ENCODE assay signal across 30 cellular contexts in the genomic region with DNA sequence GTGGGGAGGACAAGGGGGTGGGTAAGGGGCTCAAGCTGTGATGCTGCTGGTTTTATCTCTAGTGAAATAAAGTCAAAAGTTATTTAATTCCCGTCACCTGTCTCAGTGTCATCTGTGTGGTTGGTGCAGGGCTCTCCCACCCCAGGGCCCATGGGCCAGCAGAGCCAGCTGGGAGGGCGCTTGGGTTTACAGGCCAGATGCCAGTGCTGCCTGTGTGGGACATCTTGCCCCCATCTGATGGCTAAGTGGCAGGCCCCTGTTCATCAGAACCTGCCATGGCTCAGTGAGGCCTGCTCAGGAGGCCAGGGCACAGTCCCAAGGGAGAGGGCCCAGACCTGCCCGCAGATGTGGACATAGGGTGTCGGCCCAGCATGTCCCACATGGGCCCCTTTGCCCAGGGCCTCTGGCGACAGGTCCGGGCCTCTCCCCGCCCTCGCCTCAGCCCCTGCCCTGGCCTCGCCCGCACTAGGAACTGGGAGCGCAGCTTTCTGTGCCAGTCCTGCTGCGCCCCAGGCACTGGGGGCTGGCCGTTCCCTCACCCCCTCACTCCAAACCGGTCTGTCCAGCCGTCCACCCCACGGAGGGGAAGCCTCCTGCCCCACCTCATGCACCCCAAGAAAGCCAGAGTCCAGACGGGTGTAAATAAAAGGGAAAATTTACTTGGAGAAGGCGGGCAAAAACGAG. TPM values are rescaled to one million over a fixed set of nuclear protein-coding genes. Genes with fewer than 3 reads are reported as not detected.
DNase-seq lines count a peak whose midpoint lies in the region; ATAC-seq and TF ChIP-seq lines count a peak whose summit lies in the region.
"Had no signal": no experiment of that assay in that cellular context is flagged by ENCODE, and none has a peak within 500 bp of the region (broad histone marks: within the 10 kb centered on the region; RNA-seq: fewer than 3 reads in every experiment).

No MANE protein-coding gene starts in this region.

- H3K36me3 Mint-ChIP-seq in activated T-cell treated with anti-CD3 and anti-CD28 coated beads, Interleukin-2, amount 50 U/mL, for 24 hours (ENCODE audit: low read depth) = peaks cover 70% of the 10 kb centered on the region
- peaks cover 4% of the 10 kb centered on the region for H3K36me3 Mint-ChIP-seq in IgD-negative memory B cell

- peaks cover 0 to 38% of the 10 kb centered on the region in 2 donors for H3K4me1 ChIP-seq in esophagus (ENCODE audit: control insufficient read depth in 2 of 2, insufficient read depth in 2 of 2, low read length in 1 of 2)
- no peaks in the 10 kb centered on the region for H3K4me1 ChIP-seq in prostate gland (replicated peaks)
- peaks cover 0 to 14% (median 4%) of the 10 kb centered on the region in 4 donors for H3K4me1 ChIP-seq in Peyer's patch

- H3K4me3 Mint-ChIP-seq in activated T-cell treated with anti-CD3 and anti-CD28 coated beads, Interleukin-2, amount 50 U/mL, for 24 hours = no peak overlapping the region
- peak overlapping the region in 1 of 4 donors; percentile 26 for H3K4me3 Mint-ChIP-seq in IgD-negative memory B cell
- H3K4me3 Mint-ChIP-seq: activated CD4-positive, alpha-beta T cell treated with anti-CD3 and anti-CD28 coated beads for 36 hours; activated CD8-positive, alpha-beta T cell treated with anti-CD3 and anti-CD28 coated beads, Interleukin-2, amount 10 ng/mL, durations not matched to agents 7 days and 5 days; GM23338; mesothelial cell of epicardium; naive thymus-derived CD4-positive, alpha-beta T cell; stimulated activated naive CD8-positive, alpha-beta T cell treated with anti-CD3 and anti-CD28 coated beads, Interleukin-15, Interleukin-2, amounts not matched to agents 100 ng/mL and 50 ng/mL, for 24 hours; T-helper 17 cell had no signal

- DNase-seq in activated T-cell treated with anti-CD3 and anti-CD28 coated beads, Interleukin-2, amount 50 U/mL, for 24 hours = no peak
- no peak for DNase-seq in activated T-cell treated with anti-CD3 and anti-CD28 coated beads, Interleukin-2, amount 50 U/mL, for 48 hours
- DNase-seq in prostate gland (ENCODE audit: low spot score) = peak; percentile 69
- DNase-seq in Peyer's patch = no peak
- no peak for DNase-seq in WERI-Rb-1
- DNase-seq: activated CD4-positive, alpha-beta T cell treated with anti-CD3 and anti-CD28 coated beads for 36 hours; activated CD8-positive, alpha-beta T cell treated with anti-CD3 and anti-CD28 coated beads, Interleukin-2, amount 10 ng/mL, durations not matched to agents 7 days and 5 days; activated effector memory CD4-positive, alpha-beta T cell treated with anti-CD3 and anti-CD28 coated beads, Interleukin-2, amount 50 U/mL, for 16 hours; COR-L47; DMS79; GF-D8; IMR-90; left ventricle myocardium inferior; naive thymus-derived CD4-positive, alpha-beta T cell; NCI-H1105; NCI-H187 treated with DMSO at 0.1 percent for 48 hours; NCI-H2171 treated with DMSO at 0.1 percent for 48 hours; NCI-H524; NK-92 treated with Interleukin-12 subunit alpha and Interleukin-12 subunit beta, amount 100 ng/mL, for 24 hours; T-helper 17 cell; tibial artery had no signal

- H3K9me3 ChIP-seq in esophagus (ENCODE audit: control insufficient read depth in 2 of 2, insufficient read depth in 1 of 2, low read depth in 1 of 2, low read length in 1 of 2) (no peaks in the 10 kb centered on the region), prostate gland (no peaks in the 10 kb centered on the region), Peyer's patch (no peaks in the 10 kb centered on the region), WERI-Rb-1 (ENCODE audit: severe bottlenecking) (no peaks in the 10 kb centered on the region)
- H3K9me3 ChIP-seq: A549, left ventricle myocardium inferior, tibial artery had no signal

- H3K4me1 Mint-ChIP-seq in activated T-cell treated with anti-CD3 and anti-CD28 coated beads, Interleukin-2, amount 50 U/mL, for 24 hours (ENCODE audit: low read depth) = peaks cover 7% of the 10 kb centered on the region
- H3K4me1 Mint-ChIP-seq in IgD-negative memory B cell = peaks cover 7 to 14% (median 12%) of the 10 kb centered on the region in 3 donors
- H3K4me1 Mint-ChIP-seq: mesothelial cell of epicardium, T-helper 17 cell had no signal

- H3K36me3 ChIP-seq in esophagus (ENCODE audit: control insufficient read depth in 2 of 2, insufficient read depth in 2 of 2, low read length in 1 of 2) = peaks cover 4 to 49% of the 10 kb centered on the region in 2 donors
- H3K36me3 ChIP-seq in prostate gland = peaks cover 6 to 25% of the 10 kb centered on the region in 2 donors
- H3K36me3 ChIP-seq in Peyer's patch = peaks cover 0 to 63% (median 0%) of the 10 kb centered on the region in 3 donors
- H3K36me3 ChIP-seq in WERI-Rb-1 = peaks cover 42% of the 10 kb centered on the region

- 47 to 72% methylated on average over 19 of the region's 19 CpGs for WGBS in esophagus, 2 donors
- 49% methylated on average over 11 of the region's 19 CpGs for WGBS in prostate gland

- no peak for ATAC-seq in HG02678 (IDR thresholded peaks at IDR 0.05; ENCODE audit: unreplicated experiment)
- ATAC-seq: A549; activated CD4-positive, alpha-beta T cell treated with anti-CD3 and anti-CD28 coated beads for 36 hours; activated CD8-positive, alpha-beta T cell treated with anti-CD3 and anti-CD28 coated beads, Interleukin-2, amount 10 ng/mL, durations not matched to agents 7 days and 5 days; GM23338; naive thymus-derived CD4-positive, alpha-beta T cell; Panc1; T-helper 17 cell had no signal

- H3K9me3 Mint-ChIP-seq in activated T-cell treated with anti-CD3 and anti-CD28 coated beads, Interleukin-2, amount 50 U/mL, for 24 hours = no peaks in the 10 kb centered on the region
- no peaks in the 10 kb centered on the region for H3K9me3 Mint-ChIP-seq in IgD-negative memory B cell
- H3K9me3 Mint-ChIP-seq: GM23338; mesothelial cell of epicardium; naive thymus-derived CD4-positive, alpha-beta T cell; stimulated activated naive CD8-positive, alpha-beta T cell treated with anti-CD3 and anti-CD28 coated beads, Interleukin-15, Interleukin-2, amounts not matched to agents 100 ng/mL and 50 ng/mL, for 24 hours had no signal

- H3K27ac ChIP-seq in esophagus (ENCODE audit: low read depth in 2 of 2, low read length in 1 of 2) (peak overlapping the region; percentile 76 to 83), prostate gland (peak overlapping the region; percentile 4 to 36), Peyer's patch (no peak overlapping the region), WERI-Rb-1 (no peak overlapping the region)
- H3K27ac ChIP-seq: A549, left ventricle myocardium inferior, tibial artery had no signal

- no peaks in the 10 kb centered on the region for H3K27me3 Mint-ChIP-seq in activated T-cell treated with anti-CD3 and anti-CD28 coated beads, Interleukin-2, amount 50 U/mL, for 24 hours
- H3K27me3 Mint-ChIP-seq in IgD-negative memory B cell = no peaks in the 10 kb centered on the region
- H3K27me3 Mint-ChIP-seq: activated CD4-positive, alpha-beta T cell treated with anti-CD3 and anti-CD28 coated beads for 36 hours; naive thymus-derived CD4-positive, alpha-beta T cell; stimulated activated naive CD8-positive, alpha-beta T cell treated with anti-CD3 and anti-CD28 coated beads, Interleukin-15, Interleukin-2, amounts not matched to agents 100 ng/mL and 50 ng/mL, for 24 hours; T-helper 17 cell had no signal

- H3K4me3 ChIP-seq in esophagus (ENCODE audit: low read depth in 1 of 2, low read length in 2 of 2) (no peak overlapping the region), prostate gland (no peak overlapping the region), Peyer's patch (no peak overlapping the region), WERI-Rb-1 (ENCODE audit: low read depth, low read length) (no peak overlapping the region)
- H3K4me3 ChIP-seq: A549, GM23338, left ventricle myocardium inferior, skin epidermis, tibial artery had no signal

- TF ChIP-seq POLR2A in prostate gland (IDR thresholded peaks at IDR 0.05) (no peak), Peyer's patch (IDR thresholded peaks at IDR 0.05) (no peak)

- TF ChIP-seq CTCF in prostate gland (IDR thresholded peaks at IDR 0.05) (no peak), Peyer's patch (IDR thresholded peaks at IDR 0.05) (no peak), WERI-Rb-1 (IDR thresholded peaks at IDR 0.05; ENCODE audit: low read depth, low read length) (no peak)

- H3K27me3 ChIP-seq in esophagus (ENCODE audit: control insufficient read depth in 1 of 2, insufficient read depth in 2 of 2, low read length in 2 of 2) = no peaks in the 10 kb centered on the region
- H3K27me3 ChIP-seq in prostate gland (replicated peaks; ENCODE audit: insufficient read depth) = no peaks in the 10 kb centered on the region
- H3K27me3 ChIP-seq in Peyer's patch = no peaks in the 10 kb centered on the region
- no peaks in the 10 kb centered on the region for H3K27me3 ChIP-seq in WERI-Rb-1 (ENCODE audit: insufficient read depth, low read depth, severe bottlenecking)
- H3K27me3 ChIP-seq: tibial artery had no signal

- H3K27ac Mint-ChIP-seq in activated T-cell treated with anti-CD3 and anti-CD28 coated beads, Interleukin-2, amount 50 U/mL, for 24 hours = peak overlapping the region; percentile 33
- peak overlapping the region in 2 of 3 donors; percentile 16 to 70 for H3K27ac Mint-ChIP-seq in IgD-negative memory B cell
- H3K27ac Mint-ChIP-seq: activated CD4-positive, alpha-beta T cell treated with anti-CD3 and anti-CD28 coated beads for 36 hours; activated CD8-positive, alpha-beta T cell treated with anti-CD3 and anti-CD28 coated beads, Interleukin-2, amount 10 ng/mL, durations not matched to agents 7 days and 5 days; GM23338; mesothelial cell of epicardium; stimulated activated naive CD8-positive, alpha-beta T cell treated with anti-CD3 and anti-CD28 coated beads, Interleukin-15, Interleukin-2, amounts not matched to agents 100 ng/mL and 50 ng/mL, for 24 hours; T-helper 17 cell had no signal

- intact Hi-C loops in prostate gland (cut with DNase I) = no loop called here

RNA-seq across cellular contexts. Expression of a gene that starts 5.3 kb away (rescaled TPM):
- polyA plus RNA-seq in IgD-negative memory B cell (74.4 TPM), esophagus (10 to 100 TPM in 1 of 2 donors, 1 to 10 TPM in 1; 7.6 to 14.5 TPM)
- total RNA-seq in prostate gland (1 to 10 TPM in 1 of 2 donors, under 1 TPM in 1; 0.87 to 2.9 TPM), Peyer's patch (1 to 10 TPM in 3 of 4 donors, not detected in 1; 2.1 to 5.5 (median 5.4) TPM)
- total RNA-seq: IMR-90, left ventricle myocardium inferior had no signal

RNA-seq across cellular contexts. Expression of a gene that starts 8.1 kb away (rescaled TPM):
- polyA plus RNA-seq in IgD-negative memory B cell (115 TPM), esophagus (10 to 100 TPM; 20.7 to 21.3 TPM)
- total RNA-seq in prostate gland (10 to 100 TPM; 13.9 to 41.0 TPM), Peyer's patch (10 to 100 TPM in 3 of 4 donors, not detected in 1; 28.7 to 34.2 (median 29.6) TPM)

RNA-seq across cellular contexts. Expression of a gene that starts 22.0 kb away (rescaled TPM):
- polyA plus RNA-seq in IgD-negative memory B cell (2.3 TPM), esophagus (10 to 100 TPM; 17.5 to 43.1 TPM)
- total RNA-seq in prostate gland (10 to 100 TPM; 50.1 to 90.3 TPM), Peyer's patch (10 to 100 TPM; 41.8 to 75.1 (median 54.2) TPM)

RNA-seq across cellular contexts. Expression of a gene that starts 32.2 kb away (rescaled TPM):
- polyA plus RNA-seq in IgD-negative memory B cell (27.0 TPM), esophagus (100 to 1,000 TPM in 1 of 2 donors, 10 to 100 TPM in 1; 42.6 to 132 TPM)
- total RNA-seq in prostate gland (100 to 1,000 TPM in 1 of 2 donors, 10 to 100 TPM in 1; 97.8 to 162 TPM), Peyer's patch (100 to 1,000 TPM in 3 of 4 donors, 10 to 100 TPM in 1; 94.2 to 310 (median 147) TPM)

Comparison
In these comparisons a context has a peak if more than half of its experiments do, and no peak if none do; other contexts are left out.
1. H3K27ac ChIP-seq: peak in esophagus (2 of 2) and prostate gland (2 of 2); none in Peyer's patch (0 of 4) and WERI-Rb-1 (single experiment).